14 cellular contexts compared by ENCODE assay signal in the genomic region with DNA sequence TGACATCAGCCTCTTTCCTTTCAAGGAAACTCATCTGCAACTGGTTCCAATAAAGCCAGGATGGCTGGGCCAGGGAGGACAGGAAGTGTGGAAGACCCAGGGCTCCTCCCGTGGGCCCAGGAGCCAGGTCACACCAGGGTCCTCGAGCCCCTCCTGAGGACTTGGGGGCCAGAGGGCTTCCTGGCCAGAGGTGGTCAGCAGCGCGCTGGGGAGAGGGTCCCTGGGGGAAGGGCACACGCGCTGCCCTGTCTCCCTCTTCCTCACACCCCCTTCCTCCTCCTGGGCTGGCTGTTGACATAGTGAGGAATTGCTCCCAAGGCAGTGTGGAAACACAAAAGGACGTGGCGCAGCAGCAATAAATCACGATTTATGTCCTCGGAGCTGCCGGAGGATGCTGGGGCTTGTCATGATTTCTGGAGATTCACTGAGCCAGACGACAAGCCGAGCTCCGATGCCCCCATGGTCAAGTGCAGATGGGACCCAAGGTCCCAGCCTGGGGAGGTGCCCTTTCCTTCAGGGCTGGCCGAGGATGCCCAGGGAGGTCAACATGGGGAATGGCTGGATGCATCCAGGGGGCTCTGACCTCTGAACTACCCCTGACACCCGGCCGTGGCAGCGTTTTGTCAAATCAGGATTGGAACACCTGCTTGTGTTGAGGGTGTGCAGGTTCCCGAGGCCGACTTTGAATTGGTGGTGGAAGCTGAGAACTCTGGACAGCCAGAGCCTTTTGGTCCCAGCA.
"Had no signal": no experiment of that assay in that cellular context is flagged by ENCODE, and none has a peak within 500 bp of the region (broad histone marks: within the 10 kb centered on the region; RNA-seq: fewer than 3 reads in every experiment).

No MANE protein-coding gene starts in this region.

- H3K4me1 Mint-ChIP-seq: activated CD4-positive, alpha-beta T cell treated with anti-CD3 and anti-CD28 coated beads, Interleukin-2, amount 10 ng/mL, durations not matched to agents 7 days and 5 days had no signal

- DNase-seq: activated CD4-positive, alpha-beta T cell treated with anti-CD3 and anti-CD28 coated beads, Interleukin-2, amount 10 ng/mL, durations not matched to agents 7 days and 5 days; activated CD8-positive, alpha-beta memory T cell treated with anti-CD3 and anti-CD28 coated beads, Interleukin-2, amount 50 U/mL, for 48 hours; activated gamma-delta T cell treated with Interleukin-2 at 50 U/mL for 16 hours; activated T-cell treated with anti-CD3 and anti-CD28 coated beads, Interleukin-2, amount 50 U/mL, for 72 hours; amniotic stem cell; mammary epithelial cell; testis; upper lobe of left lung had no signal

- H3K27me3 ChIP-seq: testis, upper lobe of left lung had no signal

- H3K4me3 Mint-ChIP-seq: activated CD4-positive, alpha-beta T cell treated with anti-CD3 and anti-CD28 coated beads, Interleukin-2, amount 10 ng/mL, durations not matched to agents 7 days and 5 days; activated naive CD8-positive, alpha-beta T cell; activated T-cell treated with anti-CD3 and anti-CD28 coated beads, Interleukin-2, amount 50 U/mL, for 72 hours; naive thymus-derived CD8-positive, alpha-beta T cell; stimulated activated naive CD8-positive, alpha-beta T cell treated with anti-CD3 and anti-CD28 coated beads, Interleukin-15, Interleukin-2, amounts not matched to agents 100 ng/mL and 50 ng/mL, for 24 hours had no signal

- H3K9me3 Mint-ChIP-seq: activated CD4-positive, alpha-beta T cell treated with anti-CD3 and anti-CD28 coated beads, Interleukin-2, amount 10 ng/mL, durations not matched to agents 7 days and 5 days; activated T-cell treated with anti-CD3 and anti-CD28 coated beads, Interleukin-2, amount 50 U/mL, for 72 hours; stimulated activated naive CD8-positive, alpha-beta T cell treated with anti-CD3 and anti-CD28 coated beads, Interleukin-15, Interleukin-2, amounts not matched to agents 100 ng/mL and 50 ng/mL, for 24 hours had no signal

- H3K27ac Mint-ChIP-seq: activated CD4-positive, alpha-beta T cell treated with anti-CD3 and anti-CD28 coated beads, Interleukin-2, amount 10 ng/mL, durations not matched to agents 7 days and 5 days; activated naive CD8-positive, alpha-beta T cell; activated T-cell treated with anti-CD3 and anti-CD28 coated beads, Interleukin-2, amount 50 U/mL, for 72 hours; stimulated activated naive CD8-positive, alpha-beta T cell treated with anti-CD3 and anti-CD28 coated beads, Interleukin-15, Interleukin-2, amounts not matched to agents 100 ng/mL and 50 ng/mL, for 24 hours had no signal

- H3K4me3 ChIP-seq: coronary artery, smooth muscle cell, testis, upper lobe of left lung had no signal

- ATAC-seq: activated T-cell treated with anti-CD3 and anti-CD28 coated beads, Interleukin-2, amount 50 U/mL, for 72 hours; left lobe of liver; naive thymus-derived CD8-positive, alpha-beta T cell had no signal

- H3K27ac ChIP-seq: coronary artery, testis had no signal

- H3K36me3 ChIP-seq: upper lobe of left lung had no signal

- H3K4me1 ChIP-seq: testis had no signal

- H3K9me3 ChIP-seq: testis, upper lobe of left lung had no signal

- H3K36me3 Mint-ChIP-seq: activated naive CD8-positive, alpha-beta T cell; naive thymus-derived CD8-positive, alpha-beta T cell had no signal
